In the genomic region with DNA sequence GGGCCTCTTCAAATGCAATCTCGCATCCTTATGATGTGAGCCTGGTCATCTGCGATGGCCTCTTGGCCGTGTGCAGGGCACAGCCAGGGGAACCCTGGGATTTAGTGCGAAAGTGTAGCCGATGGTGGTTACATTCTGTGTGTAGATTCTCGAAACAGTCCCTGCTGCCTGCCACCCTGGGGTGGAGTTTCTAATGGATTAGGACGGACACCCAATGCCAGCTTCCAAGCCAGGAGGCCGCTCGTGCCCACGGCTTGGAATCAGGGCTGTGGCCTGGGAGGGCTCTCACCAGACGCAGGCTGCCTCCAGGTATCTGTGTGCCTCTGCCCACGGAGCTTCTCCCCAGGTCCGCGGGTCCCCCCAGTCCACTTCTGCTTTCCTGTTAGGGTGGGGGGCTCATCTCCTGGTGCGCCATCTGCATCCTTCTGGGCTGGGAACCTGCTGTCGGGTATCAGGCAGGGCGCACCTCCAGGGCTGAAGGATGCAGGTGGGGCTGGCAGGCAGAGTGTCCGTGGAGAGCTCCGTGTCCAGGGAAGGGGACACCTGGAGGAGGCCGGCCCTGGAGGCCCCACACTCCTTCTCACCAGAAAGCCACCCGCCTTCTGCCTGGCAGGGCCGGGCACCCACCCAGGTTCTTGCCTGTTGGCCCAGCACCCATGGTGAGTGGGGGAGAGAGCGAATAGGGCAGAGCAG, we compare ENCODE assay signal across 18 cellular contexts. TPM values are rescaled to one million over a fixed set of nuclear protein-coding genes. Genes with fewer than 3 reads are reported as not detected.
DNase-seq lines count a peak whose midpoint lies in the region; ATAC-seq lines count a peak whose summit lies in the region.
"Had no signal": no experiment of that assay in that cellular context is flagged by ENCODE, and none has a peak within 500 bp of the region (broad histone marks: within the 10 kb centered on the region; RNA-seq: fewer than 3 reads in every experiment).

No MANE protein-coding gene starts in this region.

- H3K4me3 Mint-ChIP-seq in dendritic cell treated with granulocyte-macrophage colony-stimulating factor and Interleukin-4, amounts not matched to agents 40 ng/mL and 50 ng/mL, for 4 days: no peak overlapping the region
- H3K4me3 Mint-ChIP-seq: GM23338 had no signal

- peak overlapping the region; percentile 77 for H2AK5ac ChIP-seq in neuronal stem cell (ENCODE audit: low read depth, low read length)

- WGBS in neuronal stem cell (ENCODE audit: extremely low coverage in 2 of 2, insufficient read length in 2 of 2, insufficient replicate concordance in 1 of 2), 2 donors: no CpG with 5 or more reads among the region's 23 CpGs

- H2BK15ac ChIP-seq in neuronal stem cell (ENCODE audit: low read length): peak overlapping the region; percentile 37

- peaks cover 36 to 96% (median 95%) of the 10 kb centered on the region in 10 experiments for H3K4me1 ChIP-seq in BLaER1 treated with 17β-estradiol and CSF1 and Interleukin-3, amounts not matched to agents 10 nM and 100 nM
- H3K4me1 ChIP-seq in neuronal stem cell (ENCODE audit: control insufficient read depth in 2 of 2, insufficient read depth in 1 of 2, low read depth in 1 of 2, low read length in 2 of 2): peaks cover 6 to 17% of the 10 kb centered on the region in 2 donors

- no peak overlapping the region for H2BK120ac ChIP-seq in neuronal stem cell (ENCODE audit: low read depth, low read length)

- H3K23ac ChIP-seq in neuronal stem cell (ENCODE audit: low read depth, low read length, poor library complexity): peak overlapping the region; percentile 47

- peaks cover 9% of the 10 kb centered on the region for H3K79me1 ChIP-seq in neuronal stem cell (ENCODE audit: low read depth, low read length)

- peak overlapping the region in 9 of 11 experiments; percentile 37 to 88 (median 75); a peak in 16 of 22 replicates for H3K4me2 ChIP-seq in BLaER1 treated with 17β-estradiol and CSF1 and Interleukin-3, amounts not matched to agents 10 nM and 100 nM
- no peak overlapping the region for H3K4me2 ChIP-seq in neuronal stem cell (ENCODE audit: insufficient read depth, low read length, poor library complexity, severe bottlenecking)
- H3K4me2 ChIP-seq: A549, GM23338 had no signal

- H3K14ac ChIP-seq in neuronal stem cell (ENCODE audit: low read length): no peak overlapping the region

- H3K4ac ChIP-seq in neuronal stem cell (ENCODE audit: low read length): no peak overlapping the region

- no peak for ATAC-seq in GM21723 (IDR thresholded peaks at IDR 0.05; ENCODE audit: unreplicated experiment)
- ATAC-seq: A549, GM23338, HCT116, HepG2 had no signal

- no peaks in the 10 kb centered on the region; a peak in 1 of 22 replicates for H3K36me3 ChIP-seq in BLaER1 treated with 17β-estradiol and CSF1 and Interleukin-3, amounts not matched to agents 10 nM and 100 nM
- H3K36me3 ChIP-seq in neuronal stem cell (replicated peaks in 1 of 2; ENCODE audit: control insufficient read depth in 2 of 2, insufficient read depth in 2 of 2, low read length in 2 of 2): no peaks in the 10 kb centered on the region

- no peak overlapping the region for H3K4me3 ChIP-seq in BLaER1 treated with 17β-estradiol and CSF1 and Interleukin-3, amounts not matched to agents 10 nM and 100 nM
- H3K4me3 ChIP-seq in neuronal stem cell (ENCODE audit: low read length in 2 of 2): no peak overlapping the region
- H3K4me3 ChIP-seq: A549, GM23338 had no signal

- H4K20me1 ChIP-seq in BLaER1 treated with 17β-estradiol and CSF1 and Interleukin-3, amounts not matched to agents 10 nM and 100 nM: peaks cover 0 to 63% (median 24%) of the 10 kb centered on the region in 11 experiments; a peak in 17 of 22 replicates

- peak overlapping the region; percentile 56 for H3K27ac Mint-ChIP-seq in dendritic cell treated with granulocyte-macrophage colony-stimulating factor and Interleukin-4, amounts not matched to agents 40 ng/mL and 50 ng/mL, for 4 days
- H3K27ac Mint-ChIP-seq: GM23338 had no signal

- no peaks in the 10 kb centered on the region for H3K9me3 Mint-ChIP-seq in dendritic cell treated with granulocyte-macrophage colony-stimulating factor and Interleukin-4, amounts not matched to agents 40 ng/mL and 50 ng/mL, for 4 days
- H3K9me3 Mint-ChIP-seq: CD8-positive, alpha-beta memory T cell; GM23338; IgD-negative memory B cell had no signal

- peak overlapping the region; percentile 22 for H2BK5ac ChIP-seq in neuronal stem cell (ENCODE audit: low read length)

- H3K4me1 Mint-ChIP-seq in dendritic cell treated with granulocyte-macrophage colony-stimulating factor and Interleukin-4, amounts not matched to agents 40 ng/mL and 50 ng/mL, for 4 days (ENCODE audit: low read depth): peaks cover 18% of the 10 kb centered on the region

- H3K18ac ChIP-seq in neuronal stem cell (ENCODE audit: low read length): peak overlapping the region; percentile 19

- H3K27me3 Mint-ChIP-seq in dendritic cell treated with granulocyte-macrophage colony-stimulating factor and Interleukin-4, amounts not matched to agents 40 ng/mL and 50 ng/mL, for 4 days: peaks cover 37% of the 10 kb centered on the region

- H3K27me3 ChIP-seq in BLaER1 treated with 17β-estradiol and CSF1 and Interleukin-3, amounts not matched to agents 10 nM and 100 nM: peaks cover 47 to 88% (median 70%) of the 10 kb centered on the region in 11 experiments
- H3K27me3 ChIP-seq in neuronal stem cell (ENCODE audit: control insufficient read depth in 3 of 3, insufficient read depth in 3 of 3, low read depth in 1 of 3, low read length in 3 of 3): peaks cover 0 to 32% (median 0%) of the 10 kb centered on the region in 3 experiments

- H3K9me3 ChIP-seq in BLaER1 treated with 17β-estradiol and CSF1 and Interleukin-3, amounts not matched to agents 10 nM and 100 nM (replicated peaks in 1 of 11): no peaks in the 10 kb centered on the region
- no peaks in the 10 kb centered on the region for H3K9me3 ChIP-seq in neuronal stem cell (replicated peaks in 1 of 2; ENCODE audit: control insufficient read depth in 2 of 2, insufficient read depth in 1 of 2, low read depth in 1 of 2, low read length in 2 of 2)
- H3K9me3 ChIP-seq: A549 had no signal

- H3K36me3 Mint-ChIP-seq in dendritic cell treated with granulocyte-macrophage colony-stimulating factor and Interleukin-4, amounts not matched to agents 40 ng/mL and 50 ng/mL, for 4 days (ENCODE audit: low read depth): peaks cover 10% of the 10 kb centered on the region
- H3K36me3 Mint-ChIP-seq: CD8-positive, alpha-beta memory T cell; IgD-negative memory B cell had no signal

- no peak overlapping the region for H4K91ac ChIP-seq in neuronal stem cell (ENCODE audit: low read depth, low read length, poor library complexity)

- no peak overlapping the region; a peak in 1 of 22 replicates for H3K27ac ChIP-seq in BLaER1 treated with 17β-estradiol and CSF1 and Interleukin-3, amounts not matched to agents 10 nM and 100 nM
- no peak overlapping the region for H3K27ac ChIP-seq in neuronal stem cell (replicated peaks; ENCODE audit: low read length)
- H3K27ac ChIP-seq: A549 had no signal

- H3K9ac ChIP-seq in BLaER1 treated with 17β-estradiol and CSF1 and Interleukin-3, amounts not matched to agents 10 nM and 100 nM: no peak overlapping the region
- no peak overlapping the region for H3K9ac ChIP-seq in neuronal stem cell (ENCODE audit: low read depth, low read length, poor library complexity)

- no peak overlapping the region for H2AFZ ChIP-seq in neuronal stem cell (ENCODE audit: low read length)
- H2AFZ ChIP-seq: GM23338 had no signal

- H4K8ac ChIP-seq in neuronal stem cell (ENCODE audit: low read depth, low read length): no peak overlapping the region

- intact Hi-C loops in dendritic cell treated with granulocyte-macrophage colony-stimulating factor and Interleukin-4, amounts not matched to agents 40 ng/mL and 50 ng/mL, for 4 days (cut with micrococcal nuclease): no loop called here

- H2BK12ac ChIP-seq in neuronal stem cell (ENCODE audit: low read length): no peak overlapping the region

- DNase-seq in 8988T (peak; percentile 60), neuronal stem cell (ENCODE audit: low spot score) (no peak), superior temporal gyrus (ENCODE audit: extremely low spot score) (no peak), amygdala (lab: John Stamatoyannopoulos, UW) (no peak)
- DNase-seq: AML-193; CD8-positive, alpha-beta memory T cell; COR-L47; GDM1; H7; KG1 had no signal

RNA-seq across cellular contexts. Expression of a gene that starts 3.4 kb away (rescaled TPM):
- 25.7 TPM for polyA plus RNA-seq in neuronal stem cell (2013, experiment 1 of 2)
- polyA plus RNA-seq in neuronal stem cell (2013, experiment 2 of 2): 25.0 TPM
